ENCODE assay signal across 20 cellular contexts in the genomic region with DNA sequence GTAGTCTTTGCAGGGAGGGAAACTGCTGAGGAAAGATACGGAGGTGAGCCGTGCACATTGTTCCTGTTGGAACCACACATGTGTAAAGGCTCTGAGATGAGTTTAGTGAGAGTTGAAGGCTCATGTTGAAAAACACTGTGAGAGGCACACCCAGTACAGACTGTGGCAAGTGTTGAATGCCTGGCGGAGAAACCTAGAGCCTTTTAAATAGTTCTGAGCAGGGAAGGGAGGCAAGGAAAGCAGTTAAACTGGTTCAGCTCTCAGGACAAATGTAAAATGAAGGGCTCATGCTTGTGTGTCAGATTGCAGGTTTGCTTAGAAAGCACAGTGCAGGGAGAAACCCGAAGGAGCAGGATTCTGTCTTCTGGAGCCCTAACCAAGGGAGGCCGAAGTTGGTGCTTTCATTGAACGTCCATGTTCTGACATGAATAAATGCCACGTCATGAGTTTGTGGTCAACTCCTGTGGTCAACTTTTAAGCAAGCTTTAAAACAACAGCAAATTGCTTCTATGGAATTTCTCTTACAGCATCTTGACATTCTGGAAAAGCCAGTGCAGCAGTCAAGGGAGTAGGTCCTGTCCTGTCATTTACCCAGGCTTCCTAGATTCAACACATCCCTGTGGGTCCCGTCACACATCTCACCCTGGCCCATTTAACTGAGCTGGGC.
A peak's percentile ranks its signal among the peaks of the same experiment; 100 is the strongest.
DNase-seq lines count a peak whose midpoint lies in the region; ATAC-seq and TF ChIP-seq lines count a peak whose summit lies in the region.
"Had no signal": no experiment of that assay in that cellular context is flagged by ENCODE, and none has a peak within 500 bp of the region (broad histone marks: within the 10 kb centered on the region; RNA-seq: fewer than 3 reads in every experiment).

No MANE protein-coding gene starts in this region.

- TF ChIP-seq CTCF in esophagus squamous epithelium (IDR thresholded peaks at IDR 0.05) = no peak
- no peak for TF ChIP-seq CTCF in smooth muscle cell (IDR thresholded peaks at IDR 0.05; ENCODE audit: borderline replicate concordance, insufficient read depth, poor library complexity, severe bottlenecking)

- H3K36me3 ChIP-seq in esophagus squamous epithelium (no peaks in the 10 kb centered on the region), smooth muscle cell (ENCODE audit: low read depth) (no peaks in the 10 kb centered on the region)
- H3K36me3 ChIP-seq: gastrocnemius medialis, right atrium auricular region had no signal

- no peak overlapping the region for H2AFZ ChIP-seq in smooth muscle cell (ENCODE audit: low read depth)

- intact Hi-C loops in esophagus squamous epithelium (cut with DNase I) = no loop called here

- H3K27me3 ChIP-seq in esophagus squamous epithelium (no peaks in the 10 kb centered on the region), smooth muscle cell (ENCODE audit: low read depth) (no peaks in the 10 kb centered on the region)
- H3K27me3 ChIP-seq: gastrocnemius medialis, right atrium auricular region had no signal

- peaks cover 0 to 30% (median 6%) of the 10 kb centered on the region in 3 donors for H3K4me1 ChIP-seq in esophagus squamous epithelium
- H3K4me1 ChIP-seq in smooth muscle cell (ENCODE audit: low read depth) = no peaks in the 10 kb centered on the region
- H3K4me1 ChIP-seq: gastrocnemius medialis had no signal

- 29 to 61% methylated on average over 8 of the region's 8 CpGs for WGBS in esophagus squamous epithelium, 2 donors
- 71% methylated on average over 8 of the region's 8 CpGs for WGBS in smooth muscle cell (ENCODE audit: low lambda C conversion rate)

- DNase-seq in ELR (ENCODE audit: low read depth) = peak; percentile 22
- peak; percentile 23 for DNase-seq in SW480 (ENCODE audit: low spot score)
- DNase-seq in esophagus squamous epithelium (lab: John Stamatoyannopoulos, UW) = no peak
- no peak for DNase-seq in smooth muscle cell (lab: John Stamatoyannopoulos, UW; ENCODE audit: unreplicated experiment)
- no peak for DNase-seq in NCI-H2107 treated with DMSO at 0.1 percent for 48 hours (lab: John Stamatoyannopoulos, UW; ENCODE audit: unreplicated experiment)
- no peak for DNase-seq in NCI-H1048 (lab: John Stamatoyannopoulos, UW)
- no peak for DNase-seq in stimulated activated CD4-positive, alpha-beta T cell treated with anti-CD3 and anti-CD28 coated beads, Interleukin-4, amount 100 ng/mL, for 4 hours
- DNase-seq: activated CD4-positive, alpha-beta T cell treated with anti-CD3 and anti-CD28 coated beads for 48 hours; activated CD8-positive, alpha-beta memory T cell treated with anti-CD3 and anti-CD28 coated beads, Interleukin-2, amount 50 U/mL, for 4 hours; activated effector memory CD4-positive, alpha-beta T cell treated with Interleukin-2 at 50 U/mL for 16 hours; amniotic stem cell; endodermal cell; gastrocnemius medialis; GDM1; NCI-H1436 treated with DMSO at 0.1 percent for 48 hours; stimulated activated naive CD8-positive, alpha-beta T cell treated with anti-CD3 and anti-CD28 coated beads, Interleukin-15, amount 100 ng/mL, for 72 hours had no signal

- H3K4me3 ChIP-seq in esophagus squamous epithelium (no peak overlapping the region), smooth muscle cell (no peak overlapping the region)
- H3K4me3 ChIP-seq: gastrocnemius medialis, GM12878, right atrium auricular region had no signal

- no peak for ATAC-seq in HG03432 (IDR thresholded peaks at IDR 0.05; ENCODE audit: unreplicated experiment)
- ATAC-seq: gastrocnemius medialis; GM12878; left lobe of liver; stimulated activated naive CD8-positive, alpha-beta T cell treated with anti-CD3 and anti-CD28 coated beads, Interleukin-15, amount 100 ng/mL, for 72 hours had no signal

- no peak for TF ChIP-seq POLR2A in esophagus squamous epithelium (IDR thresholded peaks at IDR 0.05)

- H3K4me2 ChIP-seq in smooth muscle cell = no peak overlapping the region

- H3K9ac ChIP-seq in smooth muscle cell (ENCODE audit: low read depth) = no peak overlapping the region

- H3K79me2 ChIP-seq in smooth muscle cell (ENCODE audit: low read depth) = no peaks in the 10 kb centered on the region

- H3F3A ChIP-seq in smooth muscle cell (ENCODE audit: low read depth) = no peaks in the 10 kb centered on the region

- no peaks in the 10 kb centered on the region for H4K20me1 ChIP-seq in smooth muscle cell (ENCODE audit: low read depth)

- H3K9me3 ChIP-seq in esophagus squamous epithelium (no peaks in the 10 kb centered on the region), smooth muscle cell (replicated peaks; ENCODE audit: low read depth) (no peaks in the 10 kb centered on the region)
- H3K9me3 ChIP-seq: gastrocnemius medialis, right atrium auricular region had no signal

- H3K27ac ChIP-seq in esophagus squamous epithelium (peak overlapping the region in 3 of 4 donors; percentile 2 to 70 (median 22)), smooth muscle cell (ENCODE audit: low read depth) (peak overlapping the region; percentile 39)
- H3K27ac ChIP-seq: gastrocnemius medialis, right atrium auricular region had no signal

Comparison
In these comparisons a context has a peak if more than half of its experiments do, and no peak if none do; other contexts are left out.
1. DNase-seq: peak in ELR (single experiment) and SW480 (single experiment); none in esophagus squamous epithelium (single experiment), smooth muscle cell (single experiment), NCI-H2107 treated with DMSO at 0.1 percent for 48 hours (single experiment), NCI-H1048 (single experiment) and stimulated activated CD4-positive, alpha-beta T cell treated with anti-CD3 and anti-CD28 coated beads, Interleukin-4, amount 100 ng/mL, for 4 hours (0 of 2).